In the genomic region with DNA sequence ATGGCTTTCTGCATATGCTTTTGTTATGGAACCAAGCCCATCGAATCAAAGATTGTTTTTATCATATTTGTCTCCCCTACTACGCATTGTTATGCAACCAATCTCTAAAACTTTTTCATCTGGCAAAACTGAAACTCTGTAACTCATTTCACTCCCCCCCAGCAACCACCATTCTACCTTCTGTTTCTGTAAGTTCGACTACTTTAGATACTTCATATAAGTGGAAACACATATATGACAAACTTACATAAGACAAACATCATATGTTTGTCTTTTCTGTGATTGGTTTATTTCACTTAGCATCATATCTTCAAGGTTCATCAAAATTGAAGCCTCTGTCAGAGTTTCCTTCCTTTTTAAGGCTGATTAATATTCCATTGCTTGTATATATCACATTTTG, we compare ENCODE assay signal across 30 cellular contexts.
"Had no signal": no experiment of that assay in that cellular context is flagged by ENCODE, and none has a peak within 500 bp of the region (broad histone marks: within the 10 kb centered on the region; RNA-seq: fewer than 3 reads in every experiment).

No MANE protein-coding gene starts in this region.

- ATAC-seq: Panc1, Right ventricle myocardium inferior, SK-N-SH treated with all-trans-retinoic acid at 6 μM for 48 hours, T-cell had no signal

- H3K27me3 ChIP-seq: MG63, SJCRH30 had no signal

- H3K4me3 ChIP-seq: MG63, PC-9, SJCRH30, SK-N-MC had no signal

- DNase-seq: Kasumi-1, MG63, NCI-H1048, NCI-H1092 treated with DMSO at 0.1 percent for 48 hours, NCI-H1417 treated with DMSO at 0.1 percent for 48 hours, NCI-H1436 treated with DMSO at 0.1 percent for 48 hours, NCI-H1694 treated with DMSO at 0.1 percent for 48 hours, NCI-H187 treated with DMSO at 0.1 percent for 48 hours, NCI-H2029, NCI-H2081, NCI-H2171, NCI-H226, NCI-H446 treated with DMSO at 0.1 percent for 48 hours, NCI-H510A, NCI-H524, NCI-H526, NCI-H69, NCI-H748 treated with DMSO at 0.1 percent for 48 hours, NCI-H82, PC-9, SHP77, SIG-M5, SJCRH30, T-cell had no signal

- H3K9me3 Mint-ChIP-seq: T-cell had no signal

- H3K27ac Mint-ChIP-seq: T-cell had no signal

- H3K4me1 Mint-ChIP-seq: T-cell had no signal

- H3K4me2 ChIP-seq: PC-9 had no signal

- H3K4me1 ChIP-seq: SJCRH30 had no signal

- H3K27me3 Mint-ChIP-seq: T-cell had no signal

- FAIRE-seq: RCC 7860 had no signal

- H3K9me3 ChIP-seq: MG63, SJCRH30 had no signal

- H3K4me3 Mint-ChIP-seq: T-cell had no signal

- H3K27ac ChIP-seq: PC-9, RWPE1, SJCRH30, SK-N-MC had no signal

- H2AFZ ChIP-seq: PC-9 had no signal
